In genomic region chr10:110394296-110394695, GRCh38 we compare ENCODE assay signal across 1 cellular context.
TF ChIP-seq lines count a peak whose summit lies in the region.

No MANE protein-coding gene starts in this region.

TF ChIP-seq in IMR-90, 13 proteins besides CTCF, POLR2A, EP300 and RAD21:
- TF ChIP-seq RCOR1 (IDR thresholded peaks at IDR 0.05; ENCODE audit: insufficient replicate concordance, low read length) (no peak), CHD1 (IDR thresholded peaks at IDR 0.05; ENCODE audit: low read depth, low read length) (no peak), BHLHE40 (IDR thresholded peaks at IDR 0.05; ENCODE audit: low read depth, low read length) (no peak), NFE2L2 (IDR thresholded peaks at IDR 0.05; ENCODE audit: low read depth, low read length) (no peak), RFX5 (IDR thresholded peaks at IDR 0.05; ENCODE audit: low read depth, low read length) (no peak), MXI1 (IDR thresholded peaks at IDR 0.05; ENCODE audit: borderline replicate concordance, low read depth, low read length) (no peak), FOS (IDR thresholded peaks at IDR 0.05; ENCODE audit: low read depth, low read length) (no peak), MAZ (IDR thresholded peaks at IDR 0.05; ENCODE audit: borderline replicate concordance, low read depth, low read length) (no peak), SMC3 (IDR thresholded peaks at IDR 0.05; ENCODE audit: low read depth, low read length) (no peak), CEBPB (IDR thresholded peaks at IDR 0.05; ENCODE audit: low read depth, low read length) (no peak), MAFK (IDR thresholded peaks at IDR 0.05; ENCODE audit: low read depth, low read length) (no peak)
- TF ChIP-seq, protein P1, sequence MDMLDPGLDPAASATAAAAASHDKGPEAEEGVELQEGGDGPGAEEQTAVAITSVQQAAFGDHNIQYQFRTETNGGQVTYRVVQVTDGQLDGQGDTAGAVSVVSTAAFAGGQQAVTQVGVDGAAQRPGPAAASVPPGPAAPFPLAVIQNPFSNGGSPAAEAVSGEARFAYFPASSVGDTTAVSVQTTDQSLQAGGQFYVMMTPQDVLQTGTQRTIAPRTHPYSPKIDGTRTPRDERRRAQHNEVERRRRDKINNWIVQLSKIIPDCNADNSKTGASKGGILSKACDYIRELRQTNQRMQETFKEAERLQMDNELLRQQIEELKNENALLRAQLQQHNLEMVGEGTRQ (IDR thresholded peaks at IDR 0.05; ENCODE audit: low read depth, low read length) = no peak
- TF ChIP-seq, protein P2, sequence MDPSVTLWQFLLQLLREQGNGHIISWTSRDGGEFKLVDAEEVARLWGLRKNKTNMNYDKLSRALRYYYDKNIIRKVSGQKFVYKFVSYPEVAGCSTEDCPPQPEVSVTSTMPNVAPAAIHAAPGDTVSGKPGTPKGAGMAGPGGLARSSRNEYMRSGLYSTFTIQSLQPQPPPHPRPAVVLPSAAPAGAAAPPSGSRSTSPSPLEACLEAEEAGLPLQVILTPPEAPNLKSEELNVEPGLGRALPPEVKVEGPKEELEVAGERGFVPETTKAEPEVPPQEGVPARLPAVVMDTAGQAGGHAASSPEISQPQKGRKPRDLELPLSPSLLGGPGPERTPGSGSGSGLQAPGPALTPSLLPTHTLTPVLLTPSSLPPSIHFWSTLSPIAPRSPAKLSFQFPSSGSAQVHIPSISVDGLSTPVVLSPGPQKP (IDR thresholded peaks at IDR 0.05; ENCODE audit: borderline replicate concordance, low read depth, low read length) = no peak
